In the genomic region with DNA sequence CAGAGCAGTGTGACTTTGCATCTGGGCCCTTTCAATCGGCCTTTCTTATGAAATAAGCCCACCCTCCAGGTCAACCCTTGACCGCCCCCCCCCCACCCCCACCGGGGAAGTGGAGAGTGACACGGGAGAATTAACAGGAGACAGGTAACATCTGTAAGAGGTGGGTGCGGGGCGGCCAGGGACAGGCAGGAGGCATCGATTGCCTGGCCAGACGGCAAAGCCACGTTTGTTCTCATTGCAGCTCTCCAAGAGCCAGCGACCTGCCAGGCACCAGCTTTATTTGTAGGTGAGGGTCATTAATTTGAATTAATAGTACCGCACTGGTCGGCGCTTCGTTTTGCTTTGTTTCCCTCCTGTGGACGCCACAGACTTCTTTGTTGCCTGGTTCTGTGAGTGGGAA, we compare ENCODE assay signal across 17 cellular contexts.
A peak's percentile ranks its signal among the peaks of the same experiment; 100 is the strongest.
DNase-seq lines count a peak whose midpoint lies in the region; ATAC-seq, FAIRE-seq and TF ChIP-seq lines count a peak whose summit lies in the region.
"Had no signal": no experiment of that assay in that cellular context is flagged by ENCODE, and none has a peak within 500 bp of the region (broad histone marks: within the 10 kb centered on the region; RNA-seq: fewer than 3 reads in every experiment).

No MANE protein-coding gene starts in this region.

- no TSS peak for BruUV-seq in MCF 10A (replicated peaks; lab: Mats Ljungman, UMichigan)

- peak; percentile 72 for ATAC-seq in GM23338
- ATAC-seq in WTC11, result peak; percentile 43
- ATAC-seq: HCT116 had no signal

- no peaks in the 10 kb centered on the region for H3F3A ChIP-seq in GM23338 (replicated peaks; ENCODE audit: low read depth)

- H3K4me1 ChIP-seq in GM23338 (ENCODE audit: insufficient read depth) (peaks cover 28% of the 10 kb centered on the region), tibial artery (no peaks in the 10 kb centered on the region)

- peak overlapping the region; percentile 53 for H3K4me2 ChIP-seq in GM23338

- H3K36me3 Mint-ChIP-seq in GM23338 (ENCODE audit: low read depth) (peaks cover 4% of the 10 kb centered on the region; the same call in 1 of the 3 replicates), WTC11 (no peaks in the 10 kb centered on the region), MCF 10A (ENCODE audit: insufficient read depth, unreplicated experiment) (no peaks in the 10 kb centered on the region)

- no peak overlapping the region; the same call in 2 of the 3 replicates for H3K4me3 Mint-ChIP-seq in GM23338
- H3K4me3 Mint-ChIP-seq in WTC11, result no peak overlapping the region
- H3K4me3 Mint-ChIP-seq in MCF 10A (ENCODE audit: unreplicated experiment), result no peak overlapping the region
- H3K4me3 Mint-ChIP-seq: CD4-positive, alpha-beta T cell had no signal

- H3K27ac Mint-ChIP-seq in GM23338 (no peak overlapping the region), WTC11 (no peak overlapping the region), MCF 10A (ENCODE audit: low read depth, unreplicated experiment) (no peak overlapping the region)
- H3K27ac Mint-ChIP-seq: CD4-positive, alpha-beta T cell had no signal

- peaks cover 5% of the 10 kb centered on the region for H3K9me3 Mint-ChIP-seq in GM23338
- peaks cover 5% of the 10 kb centered on the region for H3K9me3 Mint-ChIP-seq in WTC11
- H3K9me3 Mint-ChIP-seq in MCF 10A (ENCODE audit: unreplicated experiment), result peaks cover 25% of the 10 kb centered on the region
- H3K9me3 Mint-ChIP-seq: CD4-positive, alpha-beta T cell had no signal

- TF ChIP-seq CTCF in GM23338 (conservative IDR thresholded peaks at IDR 0.05; ENCODE audit: low read depth in 2 of 2) (no peak), WTC11 (IDR thresholded peaks at IDR 0.05) (no peak), MCF 10A (IDR thresholded peaks at IDR 0.05; ENCODE audit: unreplicated experiment) (no peak), tibial artery (IDR thresholded peaks at IDR 0.05) (no peak)

- H3K27me3 Mint-ChIP-seq in GM23338 (ENCODE audit: insufficient read depth, low read depth, poor library complexity) (peaks cover 8% of the 10 kb centered on the region), WTC11 (ENCODE audit: low read depth) (no peaks in the 10 kb centered on the region; the same call in 1 of the 2 replicates), MCF 10A (ENCODE audit: insufficient read depth, unreplicated experiment) (peaks cover 23% of the 10 kb centered on the region)

- H3K9me2 ChIP-seq in GM23338 (ENCODE audit: insufficient read depth), result peaks cover 4% of the 10 kb centered on the region; the same call in 1 of the 2 replicates

- H3K27me3 ChIP-seq in GM23338 (ENCODE audit: insufficient read depth), result no peaks in the 10 kb centered on the region
- H3K27me3 ChIP-seq in tibial artery, result peaks cover 0 to 10% of the 10 kb centered on the region in 2 donors

- no peaks in the 10 kb centered on the region for H4K20me1 ChIP-seq in GM23338 (replicated peaks; ENCODE audit: insufficient read depth)

- CTCF ChIA-PET in WTC11 (lab: Charles Lee), result interaction anchor here (0.7 to 2.1 kb wide), 4 partner anchors 10 to 558 kb away, joined by 3 to 6 read pairs (median 3); no protein-coding TSS in a partner anchor
- CTCF ChIA-PET in MCF 10A (lab: Yijun Ruan, JAX), result interaction anchor here (0.6 kb wide), 1 partner anchor 838 kb away, joined by 3 read pairs; no protein-coding TSS in a partner anchor

- H3K36me3 ChIP-seq in GM23338 (ENCODE audit: insufficient read depth), result no peaks in the 10 kb centered on the region; the same call in 1 of the 2 replicates
- H3K36me3 ChIP-seq in tibial artery, result no peaks in the 10 kb centered on the region

- POLR2A ChIA-PET in WTC11 (lab: Charles Lee), result no interaction called here
- POLR2A ChIA-PET in MCF 10A (lab: Yijun Ruan, JAX), result no interaction called here

- H3K4me3 ChIP-seq in GM23338 (no peak overlapping the region), tibial artery (no peak overlapping the region)

- H3K79me2 ChIP-seq in GM23338 (replicated peaks; ENCODE audit: insufficient read depth), result no peaks in the 10 kb centered on the region

- H2AFZ ChIP-seq in GM23338, result peak overlapping the region; percentile 91

- H3K27ac ChIP-seq in GM23338 (ENCODE audit: low read depth), result no peak overlapping the region
- H3K27ac ChIP-seq in tibial artery, result no peak overlapping the region
- H3K27ac ChIP-seq: HL-60 had no signal

- intact Hi-C loops in MCF 10A (cut with micrococcal nuclease) (no loop called here), tibial artery (cut with DNase I; ENCODE audit: low total_unique reads) (no loop called here)

- DNase-seq in D341Med (ENCODE audit: low spot score), result peak; percentile 49
- DNase-seq in GM23338 (ENCODE audit: low spot score), result peak; percentile 24
- DNase-seq in WTC11 (ENCODE audit: low spot score), result peak; percentile 19
- peak; percentile 25 for DNase-seq in left kidney (ENCODE audit: low read depth, low spot score)
- no peak for DNase-seq in MCF 10A (ENCODE audit: unreplicated experiment)
- no peak for DNase-seq in urothelium cell line (ENCODE audit: low spot score)
- DNase-seq in tibial artery, result no peak
- DNase-seq: ACHN; C1 segment of cervical spinal cord; Calu3; CD4-positive, alpha-beta T cell; DND-41; GDM1 had no signal

- no peaks in the 10 kb centered on the region for H3K9me3 ChIP-seq in tibial artery

- H3K4me1 Mint-ChIP-seq in GM23338, result peaks cover 34% of the 10 kb centered on the region
- peaks cover 46% of the 10 kb centered on the region for H3K4me1 Mint-ChIP-seq in WTC11
- H3K4me1 Mint-ChIP-seq in MCF 10A (ENCODE audit: insufficient read depth, unreplicated experiment), result no peaks in the 10 kb centered on the region

- FAIRE-seq in urothelium cell line (lab: Jason Lieb, UNC), result no peak
- FAIRE-seq: GM12892, GM19239 had no signal

TF ChIP-seq in GM23338, 12 proteins besides CTCF, POLR2A, EP300 and RAD21 (continues in another document):
- TF ChIP-seq, protein P1, sequence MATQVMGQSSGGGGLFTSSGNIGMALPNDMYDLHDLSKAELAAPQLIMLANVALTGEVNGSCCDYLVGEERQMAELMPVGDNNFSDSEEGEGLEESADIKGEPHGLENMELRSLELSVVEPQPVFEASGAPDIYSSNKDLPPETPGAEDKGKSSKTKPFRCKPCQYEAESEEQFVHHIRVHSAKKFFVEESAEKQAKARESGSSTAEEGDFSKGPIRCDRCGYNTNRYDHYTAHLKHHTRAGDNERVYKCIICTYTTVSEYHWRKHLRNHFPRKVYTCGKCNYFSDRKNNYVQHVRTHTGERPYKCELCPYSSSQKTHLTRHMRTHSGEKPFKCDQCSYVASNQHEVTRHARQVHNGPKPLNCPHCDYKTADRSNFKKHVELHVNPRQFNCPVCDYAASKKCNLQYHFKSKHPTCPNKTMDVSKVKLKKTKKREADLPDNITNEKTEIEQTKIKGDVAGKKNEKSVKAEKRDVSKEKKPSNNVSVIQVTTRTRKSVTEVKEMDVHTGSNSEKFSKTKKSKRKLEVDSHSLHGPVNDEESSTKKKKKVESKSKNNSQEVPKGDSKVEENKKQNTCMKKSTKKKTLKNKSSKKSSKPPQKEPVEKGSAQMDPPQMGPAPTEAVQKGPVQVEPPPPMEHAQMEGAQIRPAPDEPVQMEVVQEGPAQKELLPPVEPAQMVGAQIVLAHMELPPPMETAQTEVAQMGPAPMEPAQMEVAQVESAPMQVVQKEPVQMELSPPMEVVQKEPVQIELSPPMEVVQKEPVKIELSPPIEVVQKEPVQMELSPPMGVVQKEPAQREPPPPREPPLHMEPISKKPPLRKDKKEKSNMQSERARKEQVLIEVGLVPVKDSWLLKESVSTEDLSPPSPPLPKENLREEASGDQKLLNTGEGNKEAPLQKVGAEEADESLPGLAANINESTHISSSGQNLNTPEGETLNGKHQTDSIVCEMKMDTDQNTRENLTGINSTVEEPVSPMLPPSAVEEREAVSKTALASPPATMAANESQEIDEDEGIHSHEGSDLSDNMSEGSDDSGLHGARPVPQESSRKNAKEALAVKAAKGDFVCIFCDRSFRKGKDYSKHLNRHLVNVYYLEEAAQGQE (IDR thresholded peaks at IDR 0.05; ENCODE audit: unreplicated experiment), result no peak
- TF ChIP-seq EZH2phosphoT487 (IDR thresholded peaks at IDR 0.05; ENCODE audit: unreplicated experiment), result no peak
- TF ChIP-seq ZNF331 (CRISPR knock-in tag; IDR thresholded peaks at IDR 0.05; ENCODE audit: low read depth), result no peak
- no peak for TF ChIP-seq EZH2 (IDR thresholded peaks at IDR 0.05; ENCODE audit: low read depth, unreplicated experiment)
- no peak for TF ChIP-seq STAT1 (IDR thresholded peaks at IDR 0.05; ENCODE audit: unreplicated experiment)
- no peak for TF ChIP-seq POLR2AphosphoS5 (IDR thresholded peaks at IDR 0.05; ENCODE audit: low read depth)

TF ChIP-seq in WTC11, 78 proteins besides CTCF, POLR2A, EP300 and RAD21 (continues in another document):
- TF ChIP-seq ETV6 (CRISPR knock-in tag; IDR thresholded peaks at IDR 0.05), result no peak
- TF ChIP-seq, protein P2, sequence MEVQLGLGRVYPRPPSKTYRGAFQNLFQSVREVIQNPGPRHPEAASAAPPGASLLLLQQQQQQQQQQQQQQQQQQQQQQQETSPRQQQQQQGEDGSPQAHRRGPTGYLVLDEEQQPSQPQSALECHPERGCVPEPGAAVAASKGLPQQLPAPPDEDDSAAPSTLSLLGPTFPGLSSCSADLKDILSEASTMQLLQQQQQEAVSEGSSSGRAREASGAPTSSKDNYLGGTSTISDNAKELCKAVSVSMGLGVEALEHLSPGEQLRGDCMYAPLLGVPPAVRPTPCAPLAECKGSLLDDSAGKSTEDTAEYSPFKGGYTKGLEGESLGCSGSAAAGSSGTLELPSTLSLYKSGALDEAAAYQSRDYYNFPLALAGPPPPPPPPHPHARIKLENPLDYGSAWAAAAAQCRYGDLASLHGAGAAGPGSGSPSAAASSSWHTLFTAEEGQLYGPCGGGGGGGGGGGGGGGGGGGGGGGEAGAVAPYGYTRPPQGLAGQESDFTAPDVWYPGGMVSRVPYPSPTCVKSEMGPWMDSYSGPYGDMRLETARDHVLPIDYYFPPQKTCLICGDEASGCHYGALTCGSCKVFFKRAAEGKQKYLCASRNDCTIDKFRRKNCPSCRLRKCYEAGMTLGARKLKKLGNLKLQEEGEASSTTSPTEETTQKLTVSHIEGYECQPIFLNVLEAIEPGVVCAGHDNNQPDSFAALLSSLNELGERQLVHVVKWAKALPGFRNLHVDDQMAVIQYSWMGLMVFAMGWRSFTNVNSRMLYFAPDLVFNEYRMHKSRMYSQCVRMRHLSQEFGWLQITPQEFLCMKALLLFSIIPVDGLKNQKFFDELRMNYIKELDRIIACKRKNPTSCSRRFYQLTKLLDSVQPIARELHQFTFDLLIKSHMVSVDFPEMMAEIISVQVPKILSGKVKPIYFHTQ (CRISPR knock-in tag; IDR thresholded peaks at IDR 0.05), result no peak
- TF ChIP-seq TCF7 (CRISPR knock-in tag; IDR thresholded peaks at IDR 0.05; ENCODE audit: low read depth), result no peak
- TF ChIP-seq, protein P3, sequence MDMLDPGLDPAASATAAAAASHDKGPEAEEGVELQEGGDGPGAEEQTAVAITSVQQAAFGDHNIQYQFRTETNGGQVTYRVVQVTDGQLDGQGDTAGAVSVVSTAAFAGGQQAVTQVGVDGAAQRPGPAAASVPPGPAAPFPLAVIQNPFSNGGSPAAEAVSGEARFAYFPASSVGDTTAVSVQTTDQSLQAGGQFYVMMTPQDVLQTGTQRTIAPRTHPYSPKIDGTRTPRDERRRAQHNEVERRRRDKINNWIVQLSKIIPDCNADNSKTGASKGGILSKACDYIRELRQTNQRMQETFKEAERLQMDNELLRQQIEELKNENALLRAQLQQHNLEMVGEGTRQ (CRISPR knock-in tag; IDR thresholded peaks at IDR 0.05), result no peak

Comparison
In these comparisons a context has a peak if more than half of its experiments do, and no peak if none do; other contexts are left out.
1. DNase-seq: peak in D341Med (single experiment), GM23338 (single experiment), WTC11 (single experiment) and left kidney (single experiment); none in MCF 10A (single experiment), urothelium cell line (single experiment) and tibial artery (0 of 2).